ENCODE assay signal across 29 cellular contexts in the genomic region with DNA sequence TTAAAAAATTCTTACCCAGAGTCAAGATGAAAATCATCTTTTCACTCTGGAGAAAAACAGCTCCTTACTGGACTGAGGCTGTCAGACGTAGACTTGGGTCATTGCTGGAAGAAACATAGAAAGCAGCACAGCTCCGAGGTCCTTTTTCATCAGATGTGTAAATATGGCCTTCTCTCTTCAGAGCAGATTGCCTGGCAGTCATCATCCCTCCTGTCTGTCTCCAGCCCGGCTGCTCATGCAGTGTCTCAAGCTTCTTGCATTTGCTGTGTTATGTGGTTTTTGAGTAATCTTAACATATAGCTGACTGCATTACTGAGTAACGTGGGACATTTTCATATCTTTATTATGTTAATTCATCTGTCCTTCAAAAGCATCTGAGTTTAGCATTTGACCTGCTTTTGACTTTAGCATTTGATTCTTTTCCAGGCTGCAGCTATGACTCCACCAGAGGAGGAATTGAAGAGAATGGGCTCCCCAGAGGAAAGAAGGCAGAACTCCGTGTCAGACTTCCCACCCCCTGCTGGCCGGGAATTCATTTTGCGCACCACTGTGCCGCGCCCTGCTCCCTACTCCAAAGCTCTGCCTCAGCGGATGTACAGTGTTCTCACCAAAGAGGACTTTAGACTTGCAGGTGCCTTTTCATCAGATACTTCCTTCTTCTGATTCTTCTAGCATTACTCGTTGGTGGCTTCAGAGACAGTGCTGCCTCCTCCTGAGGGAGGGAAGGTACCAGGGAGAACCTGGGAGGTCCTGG.
DNase-seq lines count a peak whose midpoint lies in the region; ATAC-seq and TF ChIP-seq lines count a peak whose summit lies in the region.
"Had no signal": no experiment of that assay in that cellular context is flagged by ENCODE, and none has a peak within 500 bp of the region (broad histone marks: within the 10 kb centered on the region; RNA-seq: fewer than 3 reads in every experiment).

No MANE protein-coding gene starts in this region.

- peak overlapping the region; percentile 21 for H3K27ac Mint-ChIP-seq in CD8-positive, alpha-beta T cell
- peak overlapping the region in 4 of 5 experiments; percentile 54 to 72 (median 60) for H3K27ac Mint-ChIP-seq in brain
- H3K27ac Mint-ChIP-seq: T-helper 1 cell treated with Interleukin-12 subunit alpha and Interleukin-12 subunit beta and Interleukin-4 antibody, amounts not matched to agents 30 μg/mL and 1 μg/mL, for 36 hours had no signal

- no peak for DNase-seq in CD8-positive, alpha-beta T cell
- DNase-seq in HAP-1 (ENCODE audit: low spot score in 2 of 2) (peak; percentile 65 to 83), left colon (peak in 1 of 2 donors; percentile 30), MG63 (no peak), SIG-M5 treated with dmso at 0.1 percent for 504 hours (lab: John Stamatoyannopoulos, UW; ENCODE audit: unreplicated experiment) (no peak)
- DNase-seq: activated CD4-positive, alpha-beta T cell treated with anti-CD3 and anti-CD28 coated beads, Interleukin-2, amount 10 ng/mL, durations not matched to agents 7 days and 5 days; activated gamma-delta T cell treated with Interleukin-2 at 50 U/mL for 16 hours; AML-193; aorta; cerebellar nuclear complex; DMS53; effector memory CD4-positive, alpha-beta T cell; esophagus squamous epithelium; GF-D8; NCI-H1048; NCI-H1930; NCI-H345; occipital lobe; retina; SIG-M5; spleen; stimulated activated CD4-positive, alpha-beta T cell treated with anti-CD3 and anti-CD28 coated beads, Interleukin-4, amount 100 ng/mL, for 1 hour; stimulated activated naive CD8-positive, alpha-beta T cell treated with anti-CD3 and anti-CD28 coated beads, Interleukin-15, Interleukin-2, amounts not matched to agents 100 U/mL and 50 U/mL, for 24 hours; trophoblast cell had no signal

- peaks cover 79% of the 10 kb centered on the region for H3K36me3 Mint-ChIP-seq in CD8-positive, alpha-beta T cell
- H3K36me3 Mint-ChIP-seq in brain: peaks cover 80% of the 10 kb centered on the region

- in situ Hi-C loops in HAP-1 (cut with MboI; ENCODE audit: low sequenced_read_pairs): no loop called here

- no peaks in the 10 kb centered on the region for H3K27me3 Mint-ChIP-seq in CD8-positive, alpha-beta T cell (ENCODE audit: low read depth)
- peaks cover 5% of the 10 kb centered on the region for H3K27me3 Mint-ChIP-seq in brain
- H3K27me3 Mint-ChIP-seq: activated CD4-positive, alpha-beta T cell treated with anti-CD3 and anti-CD28 coated beads, Interleukin-2, amount 10 ng/mL, durations not matched to agents 7 days and 5 days had no signal

- ATAC-seq in CD8-positive, alpha-beta T cell: no peak
- peak; percentile 91 for ATAC-seq in left colon
- no peak for ATAC-seq in HG03196 (IDR thresholded peaks at IDR 0.05; ENCODE audit: unreplicated experiment)
- no peak for ATAC-seq in GM19452 (IDR thresholded peaks at IDR 0.05; ENCODE audit: unreplicated experiment)
- ATAC-seq: stimulated activated naive CD8-positive, alpha-beta T cell treated with anti-CD3 and anti-CD28 coated beads, Interleukin-15, Interleukin-2, amounts not matched to agents 100 U/mL and 50 U/mL, for 24 hours had no signal

- no peaks in the 10 kb centered on the region for H3K9me3 Mint-ChIP-seq in CD8-positive, alpha-beta T cell
- peaks cover 0 to 2% (median 0%) of the 10 kb centered on the region in 5 experiments for H3K9me3 Mint-ChIP-seq in brain
- H3K9me3 Mint-ChIP-seq: activated CD4-positive, alpha-beta T cell treated with anti-CD3 and anti-CD28 coated beads, Interleukin-2, amount 10 ng/mL, durations not matched to agents 7 days and 5 days; T-helper 1 cell treated with Interleukin-12 subunit alpha and Interleukin-12 subunit beta and Interleukin-4 antibody, amounts not matched to agents 30 μg/mL and 1 μg/mL, for 36 hours had no signal

- CTCF ChIA-PET in CD8-positive, alpha-beta T cell (lab: Charles Lee): interaction anchor here (0.8 to 1.3 kb wide), 3 partner anchors 163 to 541 kb away, joined by 3 read pairs; no protein-coding TSS in a partner anchor

- TF ChIP-seq CTCF in CD8-positive, alpha-beta T cell (IDR thresholded peaks at IDR 0.05): no peak
- no peak for TF ChIP-seq CTCF in brain (conservative IDR thresholded peaks at IDR 0.05)

- H3K27me3 ChIP-seq in CD8-positive, alpha-beta T cell (ENCODE audit: insufficient read depth, low read length): no peaks in the 10 kb centered on the region
- no peaks in the 10 kb centered on the region for H3K27me3 ChIP-seq in HAP-1 (ENCODE audit: low read depth)
- H3K27me3 ChIP-seq in MG63: no peaks in the 10 kb centered on the region
- H3K27me3 ChIP-seq: esophagus squamous epithelium, spleen had no signal

- H3K4me1 Mint-ChIP-seq in CD8-positive, alpha-beta T cell (ENCODE audit: low read depth): peaks cover 24% of the 10 kb centered on the region
- peaks cover 6% of the 10 kb centered on the region for H3K4me1 Mint-ChIP-seq in brain

- no peak overlapping the region for H3K4me3 Mint-ChIP-seq in CD8-positive, alpha-beta T cell
- H3K4me3 Mint-ChIP-seq in brain: peak overlapping the region in 1 of 5 experiments; percentile 37
- H3K4me3 Mint-ChIP-seq: activated CD4-positive, alpha-beta T cell treated with anti-CD3 and anti-CD28 coated beads, Interleukin-2, amount 10 ng/mL, durations not matched to agents 7 days and 5 days; T-helper 1 cell treated with Interleukin-12 subunit alpha and Interleukin-12 subunit beta and Interleukin-4 antibody, amounts not matched to agents 30 μg/mL and 1 μg/mL, for 36 hours had no signal

- H3K4me3 ChIP-seq in CD8-positive, alpha-beta T cell (ENCODE audit: low read depth, low read length): no peak overlapping the region
- H3K4me3 ChIP-seq in HAP-1 (no peak overlapping the region), MG63 (no peak overlapping the region)
- H3K4me3 ChIP-seq: esophagus squamous epithelium, lung, spleen had no signal

- peaks cover 25% of the 10 kb centered on the region for H3K36me3 ChIP-seq in CD8-positive, alpha-beta T cell (ENCODE audit: insufficient read depth, low read length)
- H3K36me3 ChIP-seq in HAP-1 (replicated peaks) (peaks cover 34% of the 10 kb centered on the region), MG63 (peaks cover 88% of the 10 kb centered on the region)

- POLR2A ChIA-PET in CD8-positive, alpha-beta T cell (lab: Charles Lee): interaction anchor here (1.0 kb wide), 1 partner anchor 597 kb away, joined by 4 read pairs; no protein-coding TSS in a partner anchor

- intact Hi-C loops in CD8-positive, alpha-beta T cell (cut with DNase I, micrococcal nuclease): loop anchor here in 1 of 2 experiments (5.0 kb wide), 1 partner anchor 539 kb away; no protein-coding TSS in a partner anchor
- intact Hi-C loops in left colon (cut with DNase I, micrococcal nuclease): no loop called here

- H3K27ac ChIP-seq in CD8-positive, alpha-beta T cell (ENCODE audit: low read depth, low read length): no peak overlapping the region
- H3K27ac ChIP-seq: esophagus squamous epithelium, spleen had no signal

- no peaks in the 10 kb centered on the region for H3K9me3 ChIP-seq in CD8-positive, alpha-beta T cell (ENCODE audit: low read length)
- H3K9me3 ChIP-seq in HAP-1 (no peaks in the 10 kb centered on the region), MG63 (no peaks in the 10 kb centered on the region)
- H3K9me3 ChIP-seq: esophagus squamous epithelium, spleen had no signal

- H3K4me1 ChIP-seq in CD8-positive, alpha-beta T cell (ENCODE audit: insufficient read depth, low read length): no peaks in the 10 kb centered on the region
- peaks cover 24% of the 10 kb centered on the region for H3K4me1 ChIP-seq in HAP-1
- H3K4me1 ChIP-seq: esophagus squamous epithelium, spleen had no signal

Comparison
In these comparisons a context has a peak if more than half of its experiments do, and no peak if none do; other contexts are left out.
1. DNase-seq: peak in HAP-1 (2 of 2); none in CD8-positive, alpha-beta T cell (0 of 7), MG63 (single experiment) and SIG-M5 treated with dmso at 0.1 percent for 504 hours (single experiment).